Comparison of ENCODE assay signal across 1 cellular context in the genomic region with DNA sequence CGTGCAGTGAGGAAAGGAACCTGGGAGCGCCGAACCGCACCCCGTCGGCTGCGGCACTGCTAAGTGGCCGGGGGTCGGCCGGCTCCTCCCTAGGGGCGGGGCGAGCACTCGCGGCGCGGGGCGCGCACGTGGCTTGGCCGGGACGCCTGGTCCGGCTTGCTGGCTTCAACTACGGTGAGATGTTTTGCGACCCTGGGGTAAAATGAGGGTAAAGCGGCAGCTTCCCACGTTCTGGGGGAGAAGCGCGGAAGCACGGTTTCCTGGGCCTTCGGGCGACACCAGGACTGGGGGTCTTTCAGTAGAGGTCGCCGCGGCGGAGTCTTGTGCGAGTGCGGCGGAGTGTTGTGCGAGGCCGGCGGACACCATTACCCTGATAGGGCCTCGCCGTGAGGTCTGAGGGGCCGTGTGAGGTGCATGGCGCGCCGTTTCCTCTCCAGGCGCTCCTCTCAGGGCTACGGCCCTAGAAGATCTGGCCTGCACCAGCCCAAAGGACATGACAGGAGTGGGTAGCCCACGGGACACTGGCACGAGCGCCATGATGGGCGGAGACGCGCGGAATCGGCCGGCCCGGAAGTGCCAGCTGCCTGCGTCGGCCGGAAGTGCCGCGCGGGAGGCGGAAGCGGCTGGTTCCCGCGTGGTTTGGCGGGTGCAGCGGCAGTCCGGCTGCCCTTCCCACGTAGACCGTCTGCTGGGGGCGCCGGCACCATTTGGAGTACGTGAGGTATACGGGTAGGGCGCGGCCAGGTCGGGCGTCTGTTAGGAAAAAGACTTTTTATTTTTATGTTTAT.
TF ChIP-seq lines count a peak whose summit lies in the region.

A gene with protein sequence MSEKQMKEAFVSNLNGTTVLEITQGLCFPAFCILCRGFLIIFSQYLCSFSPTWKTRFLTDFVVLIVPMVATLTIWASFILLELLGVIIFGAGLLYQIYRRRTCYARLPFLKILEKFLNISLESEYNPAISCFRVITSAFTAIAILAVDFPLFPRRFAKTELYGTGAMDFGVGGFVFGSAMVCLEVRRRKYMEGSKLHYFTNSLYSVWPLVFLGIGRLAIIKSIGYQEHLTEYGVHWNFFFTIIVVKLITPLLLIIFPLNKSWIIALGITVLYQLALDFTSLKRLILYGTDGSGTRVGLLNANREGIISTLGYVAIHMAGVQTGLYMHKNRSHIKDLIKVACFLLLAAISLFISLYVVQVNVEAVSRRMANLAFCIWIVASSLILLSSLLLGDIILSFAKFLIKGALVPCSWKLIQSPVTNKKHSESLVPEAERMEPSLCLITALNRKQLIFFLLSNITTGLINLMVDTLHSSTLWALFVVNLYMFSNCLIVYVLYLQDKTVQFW (plus strand): TSS at position 107 of the 788 bp plus-strand sequence. CDS start 2,115 bp downstream, outside the sequence.

TF ChIP-seq in HepG2, 621 proteins besides CTCF, POLR2A, EP300 and RAD21 (continued from another document and continues in another):
- TF ChIP-seq, protein P1, sequence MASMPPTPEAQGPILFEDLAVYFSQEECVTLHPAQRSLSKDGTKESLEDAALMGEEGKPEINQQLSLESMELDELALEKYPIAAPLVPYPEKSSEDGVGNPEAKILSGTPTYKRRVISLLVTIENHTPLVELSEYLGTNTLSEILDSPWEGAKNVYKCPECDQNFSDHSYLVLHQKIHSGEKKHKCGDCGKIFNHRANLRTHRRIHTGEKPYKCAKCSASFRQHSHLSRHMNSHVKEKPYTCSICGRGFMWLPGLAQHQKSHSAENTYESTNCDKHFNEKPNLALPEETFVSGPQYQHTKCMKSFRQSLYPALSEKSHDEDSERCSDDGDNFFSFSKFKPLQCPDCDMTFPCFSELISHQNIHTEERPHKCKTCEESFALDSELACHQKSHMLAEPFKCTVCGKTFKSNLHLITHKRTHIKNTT (CRISPR knock-in tag; IDR thresholded peaks at IDR 0.05), result no peak
- TF ChIP-seq ZBTB42 (CRISPR knock-in tag; IDR thresholded peaks at IDR 0.05) (no peak), POGK (CRISPR knock-in tag; conservative IDR thresholded peaks at IDR 0.05) (peak; percentile 92; the same call in 1 of the 2 replicates), ZNF33A (CRISPR knock-in tag; IDR thresholded peaks at IDR 0.05; ENCODE audit: borderline replicate concordance) (0 out of 2 replicates have a peak, but pooled peaks have one; percentile 85), ZFYVE20 (CRISPR knock-in tag; IDR thresholded peaks at IDR 0.05; ENCODE audit: borderline replicate concordance, low read depth) (no peak; the same call in 1 of the 2 replicates), NKX3-1 (CRISPR knock-in tag; IDR thresholded peaks at IDR 0.05) (peak; percentile 23; the same call in 1 of the 2 replicates), ZBTB40 (IDR thresholded peaks at IDR 0.05) (peak; percentile 61), ZBTB40 (CRISPR knock-in tag; IDR thresholded peaks at IDR 0.05) (peak; percentile 67; the same call in 1 of the 2 replicates), GATAD1 (CRISPR knock-in tag; IDR thresholded peaks at IDR 0.05) (peak; percentile 94), ZKSCAN5 (CRISPR knock-in tag; IDR thresholded peaks at IDR 0.05) (no peak), ZNF607 (CRISPR knock-in tag; IDR thresholded peaks at IDR 0.05; ENCODE audit: borderline replicate concordance) (peak; percentile 87), SIX1 (CRISPR knock-in tag; IDR thresholded peaks at IDR 0.05; ENCODE audit: borderline replicate concordance) (no peak; the same call in 1 of the 2 replicates), ZNF367 (CRISPR knock-in tag; IDR thresholded peaks at IDR 0.05; ENCODE audit: borderline replicate concordance) (0 out of 2 replicates have a peak, but pooled peaks have one; percentile 33), ZNF451 (CRISPR knock-in tag; IDR thresholded peaks at IDR 0.05) (peak; percentile 70; the same call in 1 of the 2 replicates), ZNF329 (CRISPR knock-in tag; IDR thresholded peaks at IDR 0.05; ENCODE audit: low read depth) (no peak), ZNF670 (CRISPR knock-in tag; IDR thresholded peaks at IDR 0.05; ENCODE audit: borderline replicate concordance) (no peak), RFX3 (CRISPR knock-in tag; IDR thresholded peaks at IDR 0.05) (no peak), ZNF337 (CRISPR knock-in tag; IDR thresholded peaks at IDR 0.05; ENCODE audit: borderline replicate concordance, low read depth) (peak; percentile 68; the same call in 1 of the 2 replicates), GLI4 (CRISPR knock-in tag; IDR thresholded peaks at IDR 0.05; ENCODE audit: borderline replicate concordance) (0 out of 2 replicates have a peak, but pooled peaks have one; percentile 58), CHCHD3 (CRISPR knock-in tag; IDR thresholded peaks at IDR 0.05) (no peak), ZBTB7A (CRISPR knock-in tag; IDR thresholded peaks at IDR 0.05) (no peak), ZNF225 (CRISPR knock-in tag; IDR thresholded peaks at IDR 0.05) (peak; percentile 61; the same call in 1 of the 2 replicates), ZSCAN29 (CRISPR knock-in tag; conservative IDR thresholded peaks at IDR 0.05) (peak; percentile 14; the same call in 1 of the 2 replicates), GMEB2 (CRISPR knock-in tag; IDR thresholded peaks at IDR 0.05; ENCODE audit: low read depth) (no peak)
- TF ChIP-seq, protein P2, sequence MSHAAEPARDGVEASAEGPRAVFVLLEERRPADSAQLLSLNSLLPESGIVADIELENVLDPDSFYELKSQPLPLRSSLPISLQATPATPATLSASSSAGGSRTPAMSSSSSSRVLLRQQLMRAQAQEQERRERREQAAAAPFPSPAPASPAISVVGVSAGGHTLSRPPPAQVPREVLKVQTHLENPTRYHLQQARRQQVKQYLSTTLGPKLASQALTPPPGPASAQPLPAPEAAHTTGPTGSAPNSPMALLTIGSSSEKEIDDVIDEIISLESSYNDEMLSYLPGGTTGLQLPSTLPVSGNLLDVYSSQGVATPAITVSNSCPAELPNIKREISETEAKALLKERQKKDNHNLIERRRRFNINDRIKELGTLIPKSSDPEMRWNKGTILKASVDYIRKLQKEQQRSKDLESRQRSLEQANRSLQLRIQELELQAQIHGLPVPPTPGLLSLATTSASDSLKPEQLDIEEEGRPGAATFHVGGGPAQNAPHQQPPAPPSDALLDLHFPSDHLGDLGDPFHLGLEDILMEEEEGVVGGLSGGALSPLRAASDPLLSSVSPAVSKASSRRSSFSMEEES (CRISPR knock-in tag; IDR thresholded peaks at IDR 0.05), result peak; percentile 67; the same call in 1 of the 2 replicates
- TF ChIP-seq, protein P3, sequence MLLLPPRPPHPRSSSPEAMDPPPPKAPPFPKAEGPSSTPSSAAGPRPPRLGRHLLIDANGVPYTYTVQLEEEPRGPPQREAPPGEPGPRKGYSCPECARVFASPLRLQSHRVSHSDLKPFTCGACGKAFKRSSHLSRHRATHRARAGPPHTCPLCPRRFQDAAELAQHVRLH (CRISPR knock-in tag; IDR thresholded peaks at IDR 0.05; ENCODE audit: borderline replicate concordance, low read depth), result no peak
- TF ChIP-seq, protein P4, sequence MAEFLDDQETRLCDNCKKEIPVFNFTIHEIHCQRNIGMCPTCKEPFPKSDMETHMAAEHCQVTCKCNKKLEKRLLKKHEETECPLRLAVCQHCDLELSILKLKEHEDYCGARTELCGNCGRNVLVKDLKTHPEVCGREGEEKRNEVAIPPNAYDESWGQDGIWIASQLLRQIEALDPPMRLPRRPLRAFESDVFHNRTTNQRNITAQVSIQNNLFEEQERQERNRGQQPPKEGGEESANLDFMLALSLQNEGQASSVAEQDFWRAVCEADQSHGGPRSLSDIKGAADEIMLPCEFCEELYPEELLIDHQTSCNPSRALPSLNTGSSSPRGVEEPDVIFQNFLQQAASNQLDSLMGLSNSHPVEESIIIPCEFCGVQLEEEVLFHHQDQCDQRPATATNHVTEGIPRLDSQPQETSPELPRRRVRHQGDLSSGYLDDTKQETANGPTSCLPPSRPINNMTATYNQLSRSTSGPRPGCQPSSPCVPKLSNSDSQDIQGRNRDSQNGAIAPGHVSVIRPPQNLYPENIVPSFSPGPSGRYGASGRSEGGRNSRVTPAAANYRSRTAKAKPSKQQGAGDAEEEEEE (CRISPR knock-in tag; IDR thresholded peaks at IDR 0.05; ENCODE audit: borderline replicate concordance), result no peak; the same call in 1 of the 2 replicates
